ENCODE assay signal across 22 cellular contexts in genomic region chr13:76116931-76117330, GRCh38.
"Had no signal": no experiment of that assay in that cellular context is flagged by ENCODE, and none has a peak within 500 bp of the region (broad histone marks: within the 10 kb centered on the region; RNA-seq: fewer than 3 reads in every experiment).

No MANE protein-coding gene starts in this region.

- H3K4me1 Mint-ChIP-seq: naive thymus-derived CD4-positive, alpha-beta T cell; nephron progenitor cell; stimulated activated memory B cell treated with anti-CD40 and anti-IgM and Interleukin-4, amounts not matched to agents 10 μg/mL and 1 μg/mL and 100 μg/mL, for 72 hours had no signal

- H3K27ac Mint-ChIP-seq: effector memory CD8-positive, alpha-beta T cell; naive thymus-derived CD4-positive, alpha-beta T cell; nephron progenitor cell; stimulated activated memory B cell treated with anti-CD40 and anti-IgM and Interleukin-4, amounts not matched to agents 10 μg/mL and 1 μg/mL and 100 μg/mL, for 72 hours had no signal

- DNase-seq: caudate nucleus; cerebellar nuclear complex; cortex of kidney; effector memory CD8-positive, alpha-beta T cell; erythroblast; esophagus squamous epithelium; left lung; mesenchymal stem cell; midbrain; naive thymus-derived CD4-positive, alpha-beta T cell; nephron progenitor cell; nucleus accumbens; right cardiac atrium; stimulated activated CD4-positive, alpha-beta T cell treated with anti-CD3 and anti-CD28 coated beads, Interleukin-12 subunit alpha, Interleukin-12 subunit beta, amount 100 ng/mL, for 4 hours; stimulated activated CD4-positive, alpha-beta T cell treated with anti-CD3 and anti-CD28 coated beads, Interleukin-2, amount 100 ng/mL, for 24 hours; stimulated activated CD4-positive, alpha-beta T cell treated with anti-CD3 and anti-CD28 coated beads, Interleukin-4, amount 100 ng/mL, for 24 hours; stimulated activated naive CD8-positive, alpha-beta T cell treated with anti-CD3 and anti-CD28 coated beads, Interleukin-15, Interleukin-2, amounts not matched to agents 100 U/mL and 50 U/mL, for 24 hours; upper lobe of left lung had no signal

- H3K27me3 Mint-ChIP-seq: effector memory CD8-positive, alpha-beta T cell; stimulated activated memory B cell treated with anti-CD40 and anti-IgM and Interleukin-4, amounts not matched to agents 10 μg/mL and 1 μg/mL and 100 μg/mL, for 72 hours had no signal

- H3K4me3 Mint-ChIP-seq: effector memory CD8-positive, alpha-beta T cell; naive thymus-derived CD4-positive, alpha-beta T cell; nephron progenitor cell; stimulated activated memory B cell treated with anti-CD40 and anti-IgM and Interleukin-4, amounts not matched to agents 10 μg/mL and 1 μg/mL and 100 μg/mL, for 72 hours had no signal

- H3K27ac ChIP-seq: esophagus squamous epithelium, left lung, prostate gland, thoracic aorta, tibial nerve, upper lobe of left lung had no signal

- H3K36me3 Mint-ChIP-seq: naive thymus-derived CD4-positive, alpha-beta T cell; stimulated activated memory B cell treated with anti-CD40 and anti-IgM and Interleukin-4, amounts not matched to agents 10 μg/mL and 1 μg/mL and 100 μg/mL, for 72 hours had no signal
